ENCODE assay signal across 8 cellular contexts in genomic region chr9:20683351-20684034, GRCh38. TPM values are rescaled to one million over a fixed set of nuclear protein-coding genes. Genes with fewer than 3 reads are reported as not detected.
A peak's percentile ranks its signal among the peaks of the same experiment; 100 is the strongest.
DNase-seq lines count a peak whose midpoint lies in the region; ATAC-seq and TF ChIP-seq lines count a peak whose summit lies in the region.

No MANE protein-coding gene starts in this region.

- H3K27ac Mint-ChIP-seq in CD4-positive, alpha-beta memory T cell, result peak overlapping the region; percentile 67 to 87 (median 83)

- peaks cover 0 to 1% of the 10 kb centered on the region in 2 donors for H3K36me3 Mint-ChIP-seq in CD4-positive, alpha-beta memory T cell

- no peaks in the 10 kb centered on the region for H3K9me3 ChIP-seq in CD4-positive, alpha-beta memory T cell (ENCODE audit: control insufficient read depth in 1 of 2, low read length in 2 of 2)
- H3K9me3 ChIP-seq in lower lobe of right lung, result no peaks in the 10 kb centered on the region

- peak overlapping the region; percentile 86 to 96 for H3K4me3 ChIP-seq in CD4-positive, alpha-beta memory T cell (ENCODE audit: low read length in 2 of 2)
- H3K4me3 ChIP-seq in LNCaP clone FGC (ENCODE audit: low read depth, low read length) (peak overlapping the region; percentile 91), lower lobe of right lung (peak overlapping the region; percentile 89)

- no peaks in the 10 kb centered on the region for H3K27me3 Mint-ChIP-seq in CD4-positive, alpha-beta memory T cell

- peaks cover 22% of the 10 kb centered on the region for H3K4me1 ChIP-seq in CD4-positive, alpha-beta memory T cell (ENCODE audit: insufficient read depth, low read length)
- peaks cover 20% of the 10 kb centered on the region for H3K4me1 ChIP-seq in lower lobe of right lung

- peak overlapping the region; percentile 88 to 96 (median 92) for H3K4me3 Mint-ChIP-seq in CD4-positive, alpha-beta memory T cell

- intact Hi-C loops in CD4-positive, alpha-beta memory T cell (cut with micrococcal nuclease), result loop anchor here (1.0 to 10.0 kb wide), 6 partner anchors 25 to 759 kb away; partner anchors contain the start of gene MLLT3
- intact Hi-C loops in lower lobe of right lung (cut with DNase I), result no loop called here

- POLR2A ChIA-PET in CD4-positive, alpha-beta memory T cell (lab: Charles Lee; ENCODE audit: partially characterized antibody), result interaction anchor here (0.6 to 2.9 kb wide), 19 partner anchors 8 to 1303 kb away, joined by 3 to 61 read pairs (median 4); partner anchors contain the start of genes HACD4, MLLT3 and RPS6

- TF ChIP-seq CTCF in LNCaP clone FGC (IDR thresholded peaks at IDR 0.05; ENCODE audit: control insufficient read depth, extremely low read depth, insufficient read depth) (no peak), lower lobe of right lung (IDR thresholded peaks at IDR 0.05) (no peak)

- H3K4me1 Mint-ChIP-seq in CD4-positive, alpha-beta memory T cell, result peaks cover 15 to 20% (median 18%) of the 10 kb centered on the region in 4 donors

- peak in 3 of 5 donors; percentile 24 to 82 (median 34) for DNase-seq in CD4-positive, alpha-beta memory T cell
- DNase-seq in LNCaP clone FGC (ENCODE audit: low read depth) (no peak), dedifferentiated amniotic fluid mesenchymal stem cell (ENCODE audit: extremely low spot score) (peak; percentile 79), lower lobe of right lung (peak; percentile 62), inferior parietal cortex (ENCODE audit: extremely low spot score) (no peak)
- peak; percentile 9 for DNase-seq in activated CD4-positive, CD25-positive, alpha-beta regulatory T cell treated with anti-CD3 and anti-CD28 coated beads, Interleukin-2, amount 50 U/mL, for 16 hours (ENCODE audit: low read depth, low spot score)
- peak; percentile 11 to 26 (median 17) for DNase-seq in stimulated activated CD4-positive, alpha-beta T cell treated with anti-CD3 and anti-CD28 coated beads, TNF-alpha, amount 100 ng/mL, for 48 hours (ENCODE audit: low read depth in 3 of 3)

- CTCF ChIA-PET in CD4-positive, alpha-beta memory T cell (lab: Charles Lee; ENCODE audit: partially characterized antibody), result interaction anchor here (1.0 to 2.5 kb wide), 5 partner anchors 11 to 61 kb away, joined by 3 to 15 read pairs (median 4); partner anchors contain the start of gene MLLT3

- no peaks in the 10 kb centered on the region for H3K9me3 Mint-ChIP-seq in CD4-positive, alpha-beta memory T cell

- ATAC-seq in GM21423 (IDR thresholded peaks at IDR 0.05; ENCODE audit: unreplicated experiment), result peak; percentile 5
- peak; percentile 11 to 27 for ATAC-seq in lower lobe of right lung

- no peaks in the 10 kb centered on the region for H3K36me3 ChIP-seq in CD4-positive, alpha-beta memory T cell (ENCODE audit: insufficient read depth, low read length)
- H3K36me3 ChIP-seq in lower lobe of right lung, result no peaks in the 10 kb centered on the region

- H3K27me3 ChIP-seq in CD4-positive, alpha-beta memory T cell (ENCODE audit: insufficient read depth, low read length), result no peaks in the 10 kb centered on the region
- no peaks in the 10 kb centered on the region for H3K27me3 ChIP-seq in lower lobe of right lung (ENCODE audit: low read depth)

- peak overlapping the region; percentile 37 for H3K27ac ChIP-seq in CD4-positive, alpha-beta memory T cell (ENCODE audit: low read depth, low read length)
- peak overlapping the region; percentile 94 for H3K27ac ChIP-seq in lower lobe of right lung

RNA-seq across cellular contexts. Expression of gene FOCAD, which starts 0.6 kb away (rescaled TPM):
- 10 to 100 TPM; 18.8 to 20.6 TPM for total RNA-seq in CD4-positive, alpha-beta memory T cell
- 10 to 100 TPM; 12.4 to 16.3 TPM for polyA plus RNA-seq in CD4-positive, alpha-beta memory T cell
- 29.5 TPM for total RNA-seq in lower lobe of right lung

Comparison
In these comparisons a context has a peak if more than half of its experiments do, and no peak if none do; other contexts are left out.
1. DNase-seq: peak in CD4-positive, alpha-beta memory T cell (3 of 5), activated CD4-positive, CD25-positive, alpha-beta regulatory T cell treated with anti-CD3 and anti-CD28 coated beads, Interleukin-2, amount 50 U/mL, for 16 hours (single experiment), dedifferentiated amniotic fluid mesenchymal stem cell (single experiment), lower lobe of right lung (single experiment) and stimulated activated CD4-positive, alpha-beta T cell treated with anti-CD3 and anti-CD28 coated beads, TNF-alpha, amount 100 ng/mL, for 48 hours (3 of 3); none in LNCaP clone FGC (single experiment) and inferior parietal cortex (single experiment).
2. Peak in every context shown above with its lines, with median percentiles within 50 percentile points of each other: H3K4me3 ChIP-seq.